1 cellular context compared by ENCODE assay signal in genomic region chr1:174999216-174999925, GRCh38.
A peak's percentile ranks its signal among the peaks of the same experiment; 100 is the strongest.
TF ChIP-seq lines count a peak whose summit lies in the region.

No MANE protein-coding gene starts in this region.

TF ChIP-seq in GM12878, 131 proteins besides CTCF, POLR2A, EP300 and RAD21 (continued from another document):
- TF ChIP-seq, protein P1, sequence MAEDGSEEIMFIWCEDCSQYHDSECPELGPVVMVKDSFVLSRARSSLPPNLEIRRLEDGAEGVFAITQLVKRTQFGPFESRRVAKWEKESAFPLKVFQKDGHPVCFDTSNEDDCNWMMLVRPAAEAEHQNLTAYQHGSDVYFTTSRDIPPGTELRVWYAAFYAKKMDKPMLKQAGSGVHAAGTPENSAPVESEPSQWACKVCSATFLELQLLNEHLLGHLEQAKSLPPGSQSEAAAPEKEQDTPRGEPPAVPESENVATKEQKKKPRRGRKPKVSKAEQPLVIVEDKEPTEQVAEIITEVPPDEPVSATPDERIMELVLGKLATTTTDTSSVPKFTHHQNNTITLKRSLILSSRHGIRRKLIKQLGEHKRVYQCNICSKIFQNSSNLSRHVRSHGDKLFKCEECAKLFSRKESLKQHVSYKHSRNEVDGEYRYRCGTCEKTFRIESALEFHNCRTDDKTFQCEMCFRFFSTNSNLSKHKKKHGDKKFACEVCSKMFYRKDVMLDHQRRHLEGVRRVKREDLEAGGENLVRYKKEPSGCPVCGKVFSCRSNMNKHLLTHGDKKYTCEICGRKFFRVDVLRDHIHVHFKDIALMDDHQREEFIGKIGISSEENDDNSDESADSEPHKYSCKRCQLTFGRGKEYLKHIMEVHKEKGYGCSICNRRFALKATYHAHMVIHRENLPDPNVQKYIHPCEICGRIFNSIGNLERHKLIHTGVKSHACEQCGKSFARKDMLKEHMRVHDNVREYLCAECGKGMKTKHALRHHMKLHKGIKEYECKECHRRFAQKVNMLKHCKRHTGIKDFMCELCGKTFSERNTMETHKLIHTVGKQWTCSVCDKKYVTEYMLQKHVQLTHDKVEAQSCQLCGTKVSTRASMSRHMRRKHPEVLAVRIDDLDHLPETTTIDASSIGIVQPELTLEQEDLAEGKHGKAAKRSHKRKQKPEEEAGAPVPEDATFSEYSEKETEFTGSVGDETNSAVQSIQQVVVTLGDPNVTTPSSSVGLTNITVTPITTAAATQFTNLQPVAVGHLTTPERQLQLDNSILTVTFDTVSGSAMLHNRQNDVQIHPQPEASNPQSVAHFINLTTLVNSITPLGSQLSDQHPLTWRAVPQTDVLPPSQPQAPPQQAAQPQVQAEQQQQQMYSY (CRISPR knock-in tag; IDR thresholded peaks at IDR 0.05): no peak
- TF ChIP-seq SIX5 (IDR thresholded peaks at IDR 0.05; ENCODE audit: low read depth, low read length, severe bottlenecking) (peak; percentile 61), GABPA (IDR thresholded peaks at IDR 0.05; ENCODE audit: low read depth) (peak; percentile 98), SMC3 (IDR thresholded peaks at IDR 0.05; ENCODE audit: borderline replicate concordance, low read length) (no peak)
TF ChIP-seq in GM12878: peak in this region for 81.
